3 cellular contexts compared by ENCODE assay signal in the genomic region with DNA sequence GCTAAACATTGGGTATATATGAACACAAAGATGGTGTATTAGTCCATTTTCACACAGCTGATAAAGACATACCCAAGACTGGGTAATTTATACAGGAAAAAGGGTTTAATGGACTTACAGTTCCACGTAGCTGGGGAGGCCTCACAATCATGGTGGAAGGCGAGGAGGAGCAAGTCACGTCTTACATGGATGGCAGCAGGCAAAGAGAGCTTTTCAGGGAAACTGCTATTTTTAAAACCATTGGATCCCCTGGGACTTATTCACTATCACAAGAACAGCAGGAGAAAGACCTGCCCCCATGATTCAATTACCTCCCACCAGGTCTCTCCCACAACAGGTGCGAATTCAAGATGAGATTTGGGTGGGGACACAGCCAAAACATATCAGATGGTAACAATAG. TPM values are rescaled to one million over a fixed set of nuclear protein-coding genes. Genes with fewer than 3 reads are reported as not detected.
"Had no signal": no experiment of that assay in that cellular context is flagged by ENCODE, and none has a peak within 500 bp of the region (broad histone marks: within the 10 kb centered on the region; RNA-seq: fewer than 3 reads in every experiment).

No MANE protein-coding gene starts in this region.

RNA-seq across cellular contexts. Expression of a gene that starts 31.0 kb away (rescaled TPM):
- total RNA-seq: HT1080, IMR-90 had no signal
- polyA plus RNA-seq: IgD-negative memory B cell, IMR-90 had no signal
